Comparison of ENCODE assay signal across 21 cellular contexts in the genomic region with DNA sequence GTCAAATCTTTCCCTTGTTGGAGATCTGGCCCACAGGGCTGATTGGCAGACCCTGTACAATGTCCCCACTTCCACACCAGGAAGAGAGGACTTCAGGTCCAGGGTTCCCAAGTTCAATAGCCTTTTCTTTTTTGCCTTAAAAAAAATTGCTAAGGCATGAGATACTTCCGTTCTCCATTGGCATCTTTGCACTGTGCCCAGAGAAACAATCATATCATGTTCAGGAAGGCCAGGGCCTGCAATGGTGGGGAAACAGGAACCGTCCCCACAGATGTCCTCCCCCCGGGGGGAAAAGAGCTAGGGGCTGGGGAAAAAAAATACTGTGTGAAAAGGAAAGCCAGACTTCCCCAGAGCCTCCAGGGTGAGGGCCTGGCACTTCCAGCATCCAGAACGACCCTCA. TPM values are rescaled to one million over a fixed set of nuclear protein-coding genes. Genes with fewer than 3 reads are reported as not detected.
DNase-seq lines count a peak whose midpoint lies in the region; ATAC-seq and TF ChIP-seq lines count a peak whose summit lies in the region.
"Had no signal": no experiment of that assay in that cellular context is flagged by ENCODE, and none has a peak within 500 bp of the region (broad histone marks: within the 10 kb centered on the region; RNA-seq: fewer than 3 reads in every experiment).

No MANE protein-coding gene starts in this region.

- no peak overlapping the region for H3K4me3 Mint-ChIP-seq in progenitor cell of endocrine pancreas (ENCODE audit: low read depth)
- H3K4me3 Mint-ChIP-seq in activated T-helper 17 cell treated with anti-CD3 and anti-CD28 coated beads, Interleukin-2, amount 50 U/mL, for 72 hours = no peak overlapping the region
- H3K4me3 Mint-ChIP-seq: CD4-positive, CD25-positive, alpha-beta regulatory T cell; CD8-positive, alpha-beta memory T cell had no signal

- peaks cover 8% of the 10 kb centered on the region for H3K27me3 Mint-ChIP-seq in progenitor cell of endocrine pancreas
- H3K27me3 Mint-ChIP-seq in activated T-helper 17 cell treated with anti-CD3 and anti-CD28 coated beads, Interleukin-2, amount 50 U/mL, for 72 hours = peaks cover 13% of the 10 kb centered on the region

- H4K20me1 ChIP-seq in BLaER1 = no peaks in the 10 kb centered on the region

- H3K9me3 Mint-ChIP-seq in progenitor cell of endocrine pancreas (ENCODE audit: low read depth) = peaks cover 9% of the 10 kb centered on the region
- no peaks in the 10 kb centered on the region for H3K9me3 Mint-ChIP-seq in activated T-helper 17 cell treated with anti-CD3 and anti-CD28 coated beads, Interleukin-2, amount 50 U/mL, for 72 hours

- H3K36me3 ChIP-seq in BLaER1 (no peaks in the 10 kb centered on the region), WERI-Rb-1 (no peaks in the 10 kb centered on the region)
- H3K36me3 ChIP-seq: HAP-1 had no signal

- H3K27ac ChIP-seq in BLaER1 (no peak overlapping the region), WERI-Rb-1 (no peak overlapping the region)

- H3K4me3 ChIP-seq in BLaER1 (no peak overlapping the region), WERI-Rb-1 (ENCODE audit: low read depth, low read length) (no peak overlapping the region)
- H3K4me3 ChIP-seq: GM12878, HAP-1 had no signal

- H3K4me1 Mint-ChIP-seq in progenitor cell of endocrine pancreas (ENCODE audit: low read depth) = no peaks in the 10 kb centered on the region
- H3K4me1 Mint-ChIP-seq in activated T-helper 17 cell treated with anti-CD3 and anti-CD28 coated beads, Interleukin-2, amount 50 U/mL, for 72 hours = no peaks in the 10 kb centered on the region
- H3K4me1 Mint-ChIP-seq: CD4-positive, CD25-positive, alpha-beta regulatory T cell; CD8-positive, alpha-beta memory T cell had no signal

- H3K9ac ChIP-seq in BLaER1 = no peak overlapping the region

- H3K9me3 ChIP-seq in BLaER1 = peaks cover 6% of the 10 kb centered on the region; the same call in 1 of the 2 replicates
- peaks cover 13% of the 10 kb centered on the region for H3K9me3 ChIP-seq in WERI-Rb-1 (ENCODE audit: severe bottlenecking)
- H3K9me3 ChIP-seq: HAP-1 had no signal

- no peak for TF ChIP-seq CTCF in WERI-Rb-1 (IDR thresholded peaks at IDR 0.05; ENCODE audit: low read depth, low read length)
- no peak for TF ChIP-seq CTCF in progenitor cell of endocrine pancreas (IDR thresholded peaks at IDR 0.05; ENCODE audit: unreplicated experiment)

- H3K4me1 ChIP-seq in BLaER1 = peaks cover 9% of the 10 kb centered on the region
- H3K4me1 ChIP-seq: HAP-1 had no signal

- no peaks in the 10 kb centered on the region for H3K36me3 Mint-ChIP-seq in progenitor cell of endocrine pancreas (ENCODE audit: insufficient read depth)
- no peaks in the 10 kb centered on the region for H3K36me3 Mint-ChIP-seq in activated T-helper 17 cell treated with anti-CD3 and anti-CD28 coated beads, Interleukin-2, amount 50 U/mL, for 72 hours (ENCODE audit: low read depth)

- H3K27me3 ChIP-seq in BLaER1 (no peaks in the 10 kb centered on the region), WERI-Rb-1 (ENCODE audit: insufficient read depth, low read depth, severe bottlenecking) (no peaks in the 10 kb centered on the region)

- no peak for ATAC-seq in activated T-helper 17 cell treated with anti-CD3 and anti-CD28 coated beads, Interleukin-2, amount 50 U/mL, for 72 hours (replicated peaks)
- ATAC-seq: GM12878 had no signal

- peak; percentile 4 for DNase-seq in WERI-Rb-1
- peak; percentile 63 for DNase-seq in glomerular endothelial cell (ENCODE audit: extremely low read depth, low read depth, low spot score)
- peak; percentile 64 for DNase-seq in pulmonary artery endothelial cell (ENCODE audit: low read depth, low spot score)
- DNase-seq in progenitor cell of endocrine pancreas (ENCODE audit: low spot score, unreplicated experiment) = no peak
- no peak for DNase-seq in AG08396 (ENCODE audit: low spot score)
- DNase-seq: ACHN; C1 segment of cervical spinal cord; CD4-positive, CD25-positive, alpha-beta regulatory T cell; CD8-positive, alpha-beta memory T cell; COR-L47; DMS 273 treated with DMSO at 0.1 percent for 48 hours; DMS53; DND-41; EL had no signal

- H3K27ac Mint-ChIP-seq in progenitor cell of endocrine pancreas = no peak overlapping the region
- no peak overlapping the region for H3K27ac Mint-ChIP-seq in activated T-helper 17 cell treated with anti-CD3 and anti-CD28 coated beads, Interleukin-2, amount 50 U/mL, for 72 hours
- H3K27ac Mint-ChIP-seq: CD4-positive, CD25-positive, alpha-beta regulatory T cell; CD8-positive, alpha-beta memory T cell had no signal

- H3K4me2 ChIP-seq in BLaER1 = peak overlapping the region; percentile 18; the same call in 1 of the 2 replicates

RNA-seq across cellular contexts. Expression of gene GJA8, which starts 24.6 kb away (rescaled TPM):
- not detected in 2 replicates for total RNA-seq in glomerular endothelial cell
- not detected in 2 replicates for total RNA-seq in pulmonary artery endothelial cell
- total RNA-seq in progenitor cell of endocrine pancreas = not detected in 2 replicates
- not detected for total RNA-seq in activated T-helper 17 cell treated with anti-CD3 and anti-CD28 coated beads, Interleukin-2, amount 50 U/mL, for 72 hours
- total RNA-seq: CD4-positive, CD25-positive, alpha-beta regulatory T cell; CD8-positive, alpha-beta memory T cell; G401; GM12878; H4; HT-29 had no signal

RNA-seq across cellular contexts. Expression of gene GPR89B, which starts 50.2 kb away (rescaled TPM):
- 7.5 and 20.8 TPM in 2 replicates for total RNA-seq in glomerular endothelial cell
- total RNA-seq in pulmonary artery endothelial cell = 14.0 and 19.0 TPM in 2 replicates
- 21.8 and 22.7 TPM in 2 replicates for total RNA-seq in progenitor cell of endocrine pancreas
- 10 to 100 TPM; 11.0 to 13.1 TPM for total RNA-seq in activated T-helper 17 cell treated with anti-CD3 and anti-CD28 coated beads, Interleukin-2, amount 50 U/mL, for 72 hours

Comparison
In these comparisons a context has a peak if more than half of its experiments do, and no peak if none do; other contexts are left out.
1. DNase-seq: peak in WERI-Rb-1 (single experiment), glomerular endothelial cell (single experiment) and pulmonary artery endothelial cell (single experiment); none in progenitor cell of endocrine pancreas (single experiment) and AG08396 (single experiment).